Comparison of ENCODE assay signal across 36 cellular contexts in genomic region chr10:12823361-12823760, GRCh38.
DNase-seq lines count a peak whose midpoint lies in the region; ATAC-seq, FAIRE-seq and TF ChIP-seq lines count a peak whose summit lies in the region.
"Had no signal": no experiment of that assay in that cellular context is flagged by ENCODE, and none has a peak within 500 bp of the region (broad histone marks: within the 10 kb centered on the region; RNA-seq: fewer than 3 reads in every experiment).

No MANE protein-coding gene starts in this region.

- no peak overlapping the region for H2BK5ac ChIP-seq in IMR-90 (ENCODE audit: low read depth, low read length, poor library complexity, severe bottlenecking)

- peaks cover 6% of the 10 kb centered on the region for H3K27me3 Mint-ChIP-seq in astrocyte (ENCODE audit: low read depth, unreplicated experiment)
- H3K27me3 Mint-ChIP-seq in naive B cell = no peaks in the 10 kb centered on the region
- H3K27me3 Mint-ChIP-seq: activated CD4-positive, alpha-beta memory T cell treated with anti-CD3 and anti-CD28 coated beads for 36 hours; B cell had no signal

- no peak overlapping the region; the same call in 1 of the 2 replicates for H3K18ac ChIP-seq in IMR-90 (ENCODE audit: low read depth, low read length)

- H2BK20ac ChIP-seq in IMR-90 (ENCODE audit: low read depth, low read length) = no peak overlapping the region

- H3K79me1 ChIP-seq in IMR-90 (ENCODE audit: low read depth in 1 of 2, low read length in 2 of 2) = no peaks in the 10 kb centered on the region

- 0 out of 2 replicates have a peak overlapping the region, but pooled peaks have one; percentile 0 for H4K91ac ChIP-seq in IMR-90 (ENCODE audit: insufficient read depth, low read depth, low read length)

- no peak overlapping the region for H3K56ac ChIP-seq in IMR-90 (ENCODE audit: extremely low read depth, insufficient read depth, low read length)

- H3K23ac ChIP-seq in IMR-90 (ENCODE audit: low read depth, low read length) = no peak overlapping the region

- H3K9me1 ChIP-seq in IMR-90 (ENCODE audit: insufficient read depth, low read length) = no peaks in the 10 kb centered on the region

- BruUV-seq in IMR-90 (replicated peaks; lab: Mats Ljungman, UMichigan) = no TSS peak

- in situ Hi-C loops in IMR-90 (cut with MboI; ENCODE audit: low sequenced_read_pairs) = no loop called here

- POLR2A ChIA-PET in IMR-90 (lab: Charles Lee; ENCODE audit: unreplicated experiment) = no interaction called here

- H4K20me1 ChIP-seq in IMR-90 (ENCODE audit: insufficient read depth, low read length) = no peaks in the 10 kb centered on the region
- H4K20me1 ChIP-seq in astrocyte (ENCODE audit: insufficient read depth, low read length) = no peaks in the 10 kb centered on the region

- peak overlapping the region; percentile 43 for H2AK5ac ChIP-seq in IMR-90 (ENCODE audit: low read depth, low read length)

- no peak overlapping the region; the same call in 1 of the 2 replicates for H4K5ac ChIP-seq in IMR-90 (ENCODE audit: low read depth, low read length)

- no peak overlapping the region for H4K8ac ChIP-seq in IMR-90 (ENCODE audit: low read depth in 2 of 2, low read length in 2 of 2)

- peaks cover 3% of the 10 kb centered on the region for H3K9me3 Mint-ChIP-seq in astrocyte (ENCODE audit: unreplicated experiment)
- peaks cover 0 to 4% (median 0%) of the 10 kb centered on the region in 7 donors for H3K9me3 Mint-ChIP-seq in naive B cell
- H3K9me3 Mint-ChIP-seq: activated CD4-positive, alpha-beta memory T cell treated with anti-CD3 and anti-CD28 coated beads for 36 hours; activated naive CD4-positive, alpha-beta T cell treated with anti-CD3 and anti-CD28 coated beads for 36 hours; activated T-cell treated with anti-CD3 and anti-CD28 coated beads, Interleukin-2, amount 50 U/mL, for 72 hours; CD8-positive, alpha-beta T cell had no signal

- H3K9me3 ChIP-seq in IMR-90 (ENCODE audit: control insufficient read depth, insufficient read depth, low read length) = no peaks in the 10 kb centered on the region
- no peaks in the 10 kb centered on the region for H3K9me3 ChIP-seq in astrocyte (ENCODE audit: insufficient read depth, low read depth, low read length)
- no peaks in the 10 kb centered on the region for H3K9me3 ChIP-seq in thoracic aorta
- no peaks in the 10 kb centered on the region for H3K9me3 ChIP-seq in vagina
- H3K9me3 ChIP-seq in lower lobe of right lung = no peaks in the 10 kb centered on the region
- H3K9me3 ChIP-seq: adrenal gland, breast epithelium, colonic mucosa, HAP-1, right lobe of liver, SJSA1, spleen, suprapubic skin had no signal

- no peak for TF ChIP-seq POLR2A in IMR-90 (IDR thresholded peaks at IDR 0.05; ENCODE audit: low read depth, low read length)
- TF ChIP-seq POLR2A in vagina (IDR thresholded peaks at IDR 0.05) = no peak

- H3K4me3 Mint-ChIP-seq in astrocyte (ENCODE audit: unreplicated experiment) (no peak overlapping the region), naive B cell (peak overlapping the region in 1 of 8 donors; percentile 12)
- H3K4me3 Mint-ChIP-seq: activated CD4-positive, alpha-beta memory T cell treated with anti-CD3 and anti-CD28 coated beads for 36 hours; activated naive CD4-positive, alpha-beta T cell treated with anti-CD3 and anti-CD28 coated beads for 36 hours; activated T-cell treated with anti-CD3 and anti-CD28 coated beads, Interleukin-2, amount 50 U/mL, for 72 hours; B cell; CD8-positive, alpha-beta T cell had no signal

- H3K36me3 ChIP-seq in IMR-90 (ENCODE audit: control insufficient read depth, insufficient read depth, low read length) (no peaks in the 10 kb centered on the region), astrocyte (ENCODE audit: insufficient read depth, low read length) (no peaks in the 10 kb centered on the region), thoracic aorta (peaks cover 3% of the 10 kb centered on the region), vagina (no peaks in the 10 kb centered on the region), lower lobe of right lung (peaks cover under 1% of the 10 kb centered on the region)
- H3K36me3 ChIP-seq: adrenal gland, breast epithelium, colonic mucosa, HAP-1, right lobe of liver, SJSA1 had no signal

- H3K9ac ChIP-seq in IMR-90 (ENCODE audit: low read depth, low read length) (no peak overlapping the region), astrocyte (ENCODE audit: low read length) (no peak overlapping the region)

- H3K27ac Mint-ChIP-seq in astrocyte (ENCODE audit: unreplicated experiment) (peak overlapping the region; percentile 1), naive B cell (peak overlapping the region in 4 of 6 donors; percentile 62 to 86 (median 84))
- H3K27ac Mint-ChIP-seq: activated CD4-positive, alpha-beta memory T cell treated with anti-CD3 and anti-CD28 coated beads for 36 hours; activated naive CD4-positive, alpha-beta T cell treated with anti-CD3 and anti-CD28 coated beads for 36 hours; activated T-cell treated with anti-CD3 and anti-CD28 coated beads, Interleukin-2, amount 50 U/mL, for 72 hours; B cell had no signal

- ATAC-seq in IMR-90 (ENCODE audit: low read depth) = no peak
- ATAC-seq in naive B cell (ENCODE audit: low read depth in 2 of 2) = no peak
- no peak for ATAC-seq in thoracic aorta (ENCODE audit: insufficient number of reproducible peaks, low FRiP score, low read depth)
- no peak for ATAC-seq in GM21447 (IDR thresholded peaks at IDR 0.05; ENCODE audit: unreplicated experiment)
- no peak for ATAC-seq in lower lobe of right lung
- ATAC-seq in GM21723 (IDR thresholded peaks at IDR 0.05; ENCODE audit: unreplicated experiment) = no peak
- ATAC-seq: activated T-cell treated with anti-CD3 and anti-CD28 coated beads, Interleukin-2, amount 50 U/mL, for 72 hours; CD8-positive, alpha-beta T cell; left colon; right lobe of liver had no signal

- TF ChIP-seq CTCF in IMR-90 (conservative IDR thresholded peaks at IDR 0.05; ENCODE audit: low read depth, low read length) (no peak), astrocyte (IDR thresholded peaks at IDR 0.05; ENCODE audit: insufficient read depth, low read depth, low read length) (no peak), thoracic aorta (IDR thresholded peaks at IDR 0.05) (no peak), vagina (IDR thresholded peaks at IDR 0.05) (no peak), lower lobe of right lung (IDR thresholded peaks at IDR 0.05) (no peak)

- H3K4ac ChIP-seq in IMR-90 (ENCODE audit: low read depth, low read length) = peak overlapping the region; percentile 16; the same call in 1 of the 2 replicates

- H2BK120ac ChIP-seq in IMR-90 (ENCODE audit: low read depth, low read length) = peak overlapping the region; percentile 54

- H3K4me3 ChIP-seq in IMR-90 (ENCODE audit: insufficient read depth, low read depth, low read length) = no peak overlapping the region
- H3K4me3 ChIP-seq in astrocyte (ENCODE audit: insufficient read depth, low read depth, low read length) = no peak overlapping the region
- no peak overlapping the region for H3K4me3 ChIP-seq in thoracic aorta
- no peak overlapping the region for H3K4me3 ChIP-seq in vagina
- no peak overlapping the region for H3K4me3 ChIP-seq in lower lobe of right lung
- H3K4me3 ChIP-seq: adrenal gland, breast epithelium, colonic mucosa, HAP-1, right lobe of liver, SJSA1, spleen, suprapubic skin had no signal

- H3K27me3 ChIP-seq in IMR-90 (ENCODE audit: control insufficient read depth, insufficient read depth, low read length) = no peaks in the 10 kb centered on the region; the same call in 1 of the 2 replicates
- no peaks in the 10 kb centered on the region for H3K27me3 ChIP-seq in astrocyte (ENCODE audit: insufficient read depth, low read length)
- no peaks in the 10 kb centered on the region for H3K27me3 ChIP-seq in thoracic aorta (replicated peaks; ENCODE audit: insufficient read depth)
- H3K27me3 ChIP-seq in vagina = no peaks in the 10 kb centered on the region
- H3K27me3 ChIP-seq in lower lobe of right lung (ENCODE audit: low read depth) = no peaks in the 10 kb centered on the region
- H3K27me3 ChIP-seq: adrenal gland, breast epithelium, colonic mucosa, right lobe of liver, SJSA1, spleen, suprapubic skin had no signal

- no peak overlapping the region for H2AK9ac ChIP-seq in IMR-90 (replicated peaks; ENCODE audit: low read depth, low read length, poor library complexity)

- H3K4me1 Mint-ChIP-seq in astrocyte (ENCODE audit: low read depth, unreplicated experiment) (peaks cover 16% of the 10 kb centered on the region), naive B cell (peaks cover 0 to 24% (median 0%) of the 10 kb centered on the region in 3 donors)
- H3K4me1 Mint-ChIP-seq: B cell had no signal

- intact Hi-C loops in IMR-90 (cut with micrococcal nuclease) (no loop called here), vagina (cut with DNase I) (no loop called here), lower lobe of right lung (cut with DNase I) (no loop called here)

- no peaks in the 10 kb centered on the region for H3K79me2 ChIP-seq in astrocyte (ENCODE audit: insufficient read depth, low read length)

- H3K4me2 ChIP-seq in IMR-90 (ENCODE audit: low read depth, low read length) (no peak overlapping the region), astrocyte (ENCODE audit: low read length) (no peak overlapping the region)

- CTCF ChIA-PET in IMR-90 (lab: Yijun Ruan, JAX) = interaction anchor here (0.6 kb wide), 1 partner anchor 23 kb away, joined by 3 read pairs; no protein-coding TSS in a partner anchor

- TF ChIP-seq RAD21 in IMR-90 (IDR thresholded peaks at IDR 0.05; ENCODE audit: low read length) = no peak

- WGBS in IMR-90 (ENCODE audit: extremely low coverage in 2 of 2, insufficient read length in 1 of 2), 2 experiments = 59% methylated on average over 2 of the region's 5 CpGs; no CpG with 5 or more reads in 1 of the 2 experiments

- H2AFZ ChIP-seq in IMR-90 (replicated peaks; ENCODE audit: low read length, poor library complexity) = no peak overlapping the region
- H2AFZ ChIP-seq in astrocyte (ENCODE audit: low read depth, low read length) = no peak overlapping the region

- no peak overlapping the region; the same call in 1 of the 2 replicates for H3K14ac ChIP-seq in IMR-90 (replicated peaks; ENCODE audit: low read depth, low read length)

- H3K36me3 Mint-ChIP-seq in astrocyte (ENCODE audit: low read depth, unreplicated experiment) (peaks cover 24% of the 10 kb centered on the region), naive B cell (peaks cover 49 to 78% of the 10 kb centered on the region in 2 donors)

- H3K27ac ChIP-seq in IMR-90 (ENCODE audit: insufficient read depth, low read length) (no peak overlapping the region), astrocyte (ENCODE audit: low read depth, low read length) (no peak overlapping the region), thoracic aorta (peak overlapping the region; percentile 44 to 52), vagina (no peak overlapping the region), lower lobe of right lung (no peak overlapping the region)
- H3K27ac ChIP-seq: adrenal gland, breast epithelium, colonic mucosa, right lobe of liver, RWPE1, SJSA1, spleen, suprapubic skin had no signal

- no peak for FAIRE-seq in astrocyte (lab: Jason Lieb, UNC)
- FAIRE-seq: GM18507, HTR-8/SVneo, urothelium cell line had no signal

- H2BK15ac ChIP-seq in IMR-90 (ENCODE audit: low read depth, low read length) = no peak overlapping the region; the same call in 2 of the 3 replicates

- DNase-seq in IMR-90 (no peak), astrocyte (ENCODE audit: low read depth) (no peak), naive B cell (no peak), thoracic aorta (ENCODE audit: low spot score) (no peak), vagina (ENCODE audit: extremely low spot score in 2 of 2) (no peak), lower lobe of right lung (no peak)
- DNase-seq: activated CD4-positive, alpha-beta memory T cell treated with anti-CD3 and anti-CD28 coated beads for 36 hours; activated CD4-positive, CD25-positive, alpha-beta regulatory T cell; activated naive CD4-positive, alpha-beta T cell treated with anti-CD3 and anti-CD28 coated beads for 36 hours; activated T-cell treated with anti-CD3 and anti-CD28 coated beads, Interleukin-2, amount 50 U/mL, for 72 hours; adrenal gland; CD8-positive, alpha-beta T cell; colonic mucosa; effector memory CD4-positive, alpha-beta T cell; EL; KBM-7; left colon; mammary epithelial cell; NCI-H1092; NCI-H1694 treated with DMSO at 0.1 percent for 48 hours; NCI-H2171 treated with DMSO at 0.1 percent for 48 hours; NCI-H524 treated with DMSO at 0.1 percent for 48 hours; OCI-M1; right lobe of liver had no signal

- H3K4me1 ChIP-seq in IMR-90 (ENCODE audit: control insufficient read depth, insufficient read depth, low read length) = peaks cover 8% of the 10 kb centered on the region; the same call in 1 of the 2 replicates
- no peaks in the 10 kb centered on the region for H3K4me1 ChIP-seq in astrocyte (ENCODE audit: insufficient read depth, low read length)
- H3K4me1 ChIP-seq in thoracic aorta (ENCODE audit: control insufficient read depth in 1 of 2, low read depth in 2 of 2) = peaks cover 4 to 29% of the 10 kb centered on the region in 2 donors
- peaks cover 11% of the 10 kb centered on the region for H3K4me1 ChIP-seq in vagina
- no peaks in the 10 kb centered on the region for H3K4me1 ChIP-seq in lower lobe of right lung
- H3K4me1 ChIP-seq: adrenal gland, breast epithelium, colonic mucosa, HAP-1, right lobe of liver, spleen, suprapubic skin had no signal

- dilution Hi-C loops in IMR-90 (cut with HindIII; ENCODE audit: low sequenced_read_pairs, unreplicated experiment) = no loop called here

Comparison
In these comparisons a context has a peak if more than half of its experiments do, and no peak if none do; other contexts are left out.
1. H3K27ac ChIP-seq: peak in thoracic aorta (2 of 2); none in IMR-90 (single experiment), astrocyte (single experiment), vagina (single experiment) and lower lobe of right lung (single experiment).